8 cellular contexts compared by ENCODE assay signal in the genomic region with DNA sequence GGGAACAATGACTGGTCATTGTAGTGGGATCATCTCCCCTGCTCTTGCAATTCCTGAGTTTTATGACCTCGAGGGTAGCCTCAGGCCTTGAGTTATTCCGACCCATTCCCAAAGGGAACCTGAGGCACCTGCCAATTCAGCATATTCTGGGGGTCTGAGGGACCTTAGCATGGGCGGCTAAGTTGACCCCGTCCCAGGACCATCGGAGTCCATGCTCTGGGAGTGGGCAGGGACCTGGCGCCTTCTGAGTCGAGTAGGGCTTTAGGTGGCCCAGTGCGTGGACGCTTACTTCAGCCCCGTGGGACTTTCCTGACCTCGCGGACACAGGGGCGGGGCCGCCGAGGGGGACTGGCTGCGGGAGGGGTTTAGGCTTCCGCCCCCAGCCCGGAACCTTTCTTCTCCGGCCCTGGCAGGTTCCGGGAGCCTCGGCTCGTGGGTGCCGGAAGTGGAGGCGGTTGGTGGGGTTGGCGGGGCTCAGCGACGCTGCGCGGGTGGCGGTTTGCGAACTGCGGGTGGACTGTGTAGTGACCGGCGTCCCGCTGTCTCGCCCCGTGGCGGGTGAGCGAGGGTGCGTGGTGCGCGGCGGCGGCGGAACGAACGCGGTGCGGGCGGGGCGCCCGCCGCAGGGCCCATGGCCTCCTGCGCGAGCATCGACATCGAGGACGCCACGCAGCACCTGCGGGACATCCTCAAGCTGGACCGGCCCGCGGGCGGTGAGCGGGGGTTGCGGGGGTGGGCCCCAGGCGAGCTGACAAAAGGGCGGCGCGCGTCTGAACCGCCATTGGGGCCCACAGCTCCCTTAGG. TPM values are rescaled to one million over a fixed set of nuclear protein-coding genes. Genes with fewer than 3 reads are reported as not detected.
DNase-seq lines count a peak whose midpoint lies in the region; ATAC-seq and TF ChIP-seq lines count a peak whose summit lies in the region.

A gene with protein sequence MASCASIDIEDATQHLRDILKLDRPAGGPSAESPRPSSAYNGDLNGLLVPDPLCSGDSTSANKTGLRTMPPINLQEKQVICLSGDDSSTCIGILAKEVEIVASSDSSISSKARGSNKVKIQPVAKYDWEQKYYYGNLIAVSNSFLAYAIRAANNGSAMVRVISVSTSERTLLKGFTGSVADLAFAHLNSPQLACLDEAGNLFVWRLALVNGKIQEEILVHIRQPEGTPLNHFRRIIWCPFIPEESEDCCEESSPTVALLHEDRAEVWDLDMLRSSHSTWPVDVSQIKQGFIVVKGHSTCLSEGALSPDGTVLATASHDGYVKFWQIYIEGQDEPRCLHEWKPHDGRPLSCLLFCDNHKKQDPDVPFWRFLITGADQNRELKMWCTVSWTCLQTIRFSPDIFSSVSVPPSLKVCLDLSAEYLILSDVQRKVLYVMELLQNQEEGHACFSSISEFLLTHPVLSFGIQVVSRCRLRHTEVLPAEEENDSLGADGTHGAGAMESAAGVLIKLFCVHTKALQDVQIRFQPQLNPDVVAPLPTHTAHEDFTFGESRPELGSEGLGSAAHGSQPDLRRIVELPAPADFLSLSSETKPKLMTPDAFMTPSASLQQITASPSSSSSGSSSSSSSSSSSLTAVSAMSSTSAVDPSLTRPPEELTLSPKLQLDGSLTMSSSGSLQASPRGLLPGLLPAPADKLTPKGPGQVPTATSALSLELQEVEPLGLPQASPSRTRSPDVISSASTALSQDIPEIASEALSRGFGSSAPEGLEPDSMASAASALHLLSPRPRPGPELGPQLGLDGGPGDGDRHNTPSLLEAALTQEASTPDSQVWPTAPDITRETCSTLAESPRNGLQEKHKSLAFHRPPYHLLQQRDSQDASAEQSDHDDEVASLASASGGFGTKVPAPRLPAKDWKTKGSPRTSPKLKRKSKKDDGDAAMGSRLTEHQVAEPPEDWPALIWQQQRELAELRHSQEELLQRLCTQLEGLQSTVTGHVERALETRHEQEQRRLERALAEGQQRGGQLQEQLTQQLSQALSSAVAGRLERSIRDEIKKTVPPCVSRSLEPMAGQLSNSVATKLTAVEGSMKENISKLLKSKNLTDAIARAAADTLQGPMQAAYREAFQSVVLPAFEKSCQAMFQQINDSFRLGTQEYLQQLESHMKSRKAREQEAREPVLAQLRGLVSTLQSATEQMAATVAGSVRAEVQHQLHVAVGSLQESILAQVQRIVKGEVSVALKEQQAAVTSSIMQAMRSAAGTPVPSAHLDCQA (N-terminal part only) (plus strand): TSS at position 422 of the 804 bp plus-strand sequence. CDS start 210 bp downstream, at position 632.

- TF ChIP-seq CTCF in dorsolateral prefrontal cortex (IDR thresholded peaks at IDR 0.05 in 54 of 56, conservative IDR thresholded peaks at IDR 0.05 in 2 of 56; ENCODE audit: low read depth in 1 of 56, partially characterized antibody in 56 of 56), result peak in 33 of 56 donors; percentile 9 to 56 (median 26)
- TF ChIP-seq CTCF in right lobe of liver (IDR thresholded peaks at IDR 0.05), result no peak

- H3K4me3 ChIP-seq in dorsolateral prefrontal cortex (peak within 1 kb of the TSS; percentile 67 to 100 (median 93)), right lobe of liver (peak within 1 kb of the TSS; percentile 67 to 97 (median 96))

- ATAC-seq in GM18498 (IDR thresholded peaks at IDR 0.05; ENCODE audit: unreplicated experiment) (peak; percentile 83), HG02981 (IDR thresholded peaks at IDR 0.05; ENCODE audit: unreplicated experiment) (peak; percentile 75), right lobe of liver (peak; percentile 91 to 97 (median 94))

- no peaks in the 10 kb centered on the region for H3K9me3 ChIP-seq in right lobe of liver

- peak; percentile 27 for TF ChIP-seq POLR2A in right lobe of liver (IDR thresholded peaks at IDR 0.05)

- CTCF ChIA-PET in activated CD4-positive, alpha-beta memory T cell treated with anti-CD3 and anti-CD28 coated beads, Interleukin-2, amount 10 ng/mL, durations not matched to agents 7 days and 5 days (lab: Charles Lee), result interaction anchor here (0.9 to 2.9 kb wide), 4 partner anchors 11 to 200 kb away, joined by 3 to 18 read pairs (median 6); a partner anchor contains a TSS

- DNase-seq in 8988T (peak; percentile 97), NCI-H510A treated with DMSO at 0.1 percent for 48 hours (lab: John Stamatoyannopoulos, UW) (peak; percentile 13), dorsolateral prefrontal cortex (peak; percentile 59 to 88 (median 76)), right lobe of liver (peak; percentile 88 to 93 (median 91))
- peak; percentile 90 for DNase-seq in activated CD4-positive, alpha-beta memory T cell treated with anti-CD3 and anti-CD28 coated beads, Interleukin-2, amount 10 ng/mL, durations not matched to agents 7 days and 5 days
- peak; percentile 88 for DNase-seq in stimulated activated CD4-positive, alpha-beta T cell treated with anti-CD3 and anti-CD28 coated beads, Interleukin-4, amount 100 ng/mL, for 24 hours

- H3K9me3 Mint-ChIP-seq in activated CD4-positive, alpha-beta memory T cell treated with anti-CD3 and anti-CD28 coated beads, Interleukin-2, amount 10 ng/mL, durations not matched to agents 7 days and 5 days, result no peaks in the 10 kb centered on the region

- peak within 1 kb of the TSS in 58 of 59 donors; percentile 11 to 93 (median 81) for H3K27ac ChIP-seq in dorsolateral prefrontal cortex
- H3K27ac ChIP-seq in right lobe of liver, result peak within 1 kb of the TSS; percentile 74 to 84 (median 76)

- H3K4me1 Mint-ChIP-seq in activated CD4-positive, alpha-beta memory T cell treated with anti-CD3 and anti-CD28 coated beads, Interleukin-2, amount 10 ng/mL, durations not matched to agents 7 days and 5 days, result peaks cover 35% of the 10 kb centered on the region

- H3K36me3 Mint-ChIP-seq in activated CD4-positive, alpha-beta memory T cell treated with anti-CD3 and anti-CD28 coated beads, Interleukin-2, amount 10 ng/mL, durations not matched to agents 7 days and 5 days (ENCODE audit: low read depth), result peaks cover 39% of the 10 kb centered on the region

- POLR2A ChIA-PET in activated CD4-positive, alpha-beta memory T cell treated with anti-CD3 and anti-CD28 coated beads, Interleukin-2, amount 10 ng/mL, durations not matched to agents 7 days and 5 days (lab: Charles Lee), result interaction anchor here (0.7 to 2.5 kb wide), 12 partner anchors 10 to 311 kb away, joined by 3 to 12 read pairs (median 5); a partner anchor contains a TSS

- 0% methylated on average over 6 of the region's 72 CpGs for WGBS in right lobe of liver (ENCODE audit: insufficient coverage, low coverage, low lambda C conversion rate, missing lambda C conversion rate)

- peaks cover 0 to 35% (median 8%) of the 10 kb centered on the region in 4 donors for H3K4me1 ChIP-seq in right lobe of liver

- peak within 1 kb of the TSS; percentile 88 for H3K27ac Mint-ChIP-seq in activated CD4-positive, alpha-beta memory T cell treated with anti-CD3 and anti-CD28 coated beads, Interleukin-2, amount 10 ng/mL, durations not matched to agents 7 days and 5 days

- peak within 1 kb of the TSS; percentile 91 for H3K4me3 Mint-ChIP-seq in activated CD4-positive, alpha-beta memory T cell treated with anti-CD3 and anti-CD28 coated beads, Interleukin-2, amount 10 ng/mL, durations not matched to agents 7 days and 5 days

- H3K27me3 ChIP-seq in dorsolateral prefrontal cortex, result no peaks in the 10 kb centered on the region
- H3K27me3 ChIP-seq in right lobe of liver, result no peaks in the 10 kb centered on the region

- no peaks in the 10 kb centered on the region for H3K27me3 Mint-ChIP-seq in activated CD4-positive, alpha-beta memory T cell treated with anti-CD3 and anti-CD28 coated beads, Interleukin-2, amount 10 ng/mL, durations not matched to agents 7 days and 5 days

- intact Hi-C loops in dorsolateral prefrontal cortex (cut with DNase I), result loop anchor here (2.0 to 10.0 kb wide), 2 partner anchors 30 to 152 kb away; a partner anchor contains a TSS
- intact Hi-C loops in right lobe of liver (cut with DNase I), result no loop called here

- peaks cover 0 to 27% (median 11%) of the 10 kb centered on the region in 4 donors for H3K36me3 ChIP-seq in right lobe of liver

RNA-seq across cellular contexts. Expression of the gene that starts here (rescaled TPM):
- total RNA-seq in activated CD4-positive, alpha-beta memory T cell treated with anti-CD3 and anti-CD28 coated beads, Interleukin-2, amount 10 ng/mL, durations not matched to agents 7 days and 5 days, result 10 to 100 TPM; 98.4 to 99.3 TPM
- 10 to 100 TPM; 46.0 to 96.6 (median 69.2) TPM for total RNA-seq in dorsolateral prefrontal cortex
- 10 to 100 TPM; 16.2 to 25.4 (median 19.5) TPM for total RNA-seq in right lobe of liver

Comparison
In these comparisons a context has a peak if more than half of its experiments do, and no peak if none do; other contexts are left out.
1. Peak in every context shown above with its lines: DNase-seq, ATAC-seq, H3K4me3 ChIP-seq and H3K27ac ChIP-seq.
2. DNase-seq: peak in every context shown above with its lines; median percentile 97 in 8988T; 91 in right lobe of liver; 90 in activated CD4-positive, alpha-beta memory T cell treated with anti-CD3 and anti-CD28 coated beads, Interleukin-2, amount 10 ng/mL, durations not matched to agents 7 days and 5 days; 88 in stimulated activated CD4-positive, alpha-beta T cell treated with anti-CD3 and anti-CD28 coated beads, Interleukin-4, amount 100 ng/mL, for 24 hours; 76 in dorsolateral prefrontal cortex; 13 in NCI-H510A treated with DMSO at 0.1 percent for 48 hours.
3. CTCF ChIP-seq: peak in dorsolateral prefrontal cortex (33 of 56); none in right lobe of liver (0 of 4).
4. intact Hi-C loops: an anchor here in dorsolateral prefrontal cortex (2.0 to 10.0 kb wide); none called in right lobe of liver.